Comparison of ENCODE assay signal across 28 cellular contexts in the genomic region with DNA sequence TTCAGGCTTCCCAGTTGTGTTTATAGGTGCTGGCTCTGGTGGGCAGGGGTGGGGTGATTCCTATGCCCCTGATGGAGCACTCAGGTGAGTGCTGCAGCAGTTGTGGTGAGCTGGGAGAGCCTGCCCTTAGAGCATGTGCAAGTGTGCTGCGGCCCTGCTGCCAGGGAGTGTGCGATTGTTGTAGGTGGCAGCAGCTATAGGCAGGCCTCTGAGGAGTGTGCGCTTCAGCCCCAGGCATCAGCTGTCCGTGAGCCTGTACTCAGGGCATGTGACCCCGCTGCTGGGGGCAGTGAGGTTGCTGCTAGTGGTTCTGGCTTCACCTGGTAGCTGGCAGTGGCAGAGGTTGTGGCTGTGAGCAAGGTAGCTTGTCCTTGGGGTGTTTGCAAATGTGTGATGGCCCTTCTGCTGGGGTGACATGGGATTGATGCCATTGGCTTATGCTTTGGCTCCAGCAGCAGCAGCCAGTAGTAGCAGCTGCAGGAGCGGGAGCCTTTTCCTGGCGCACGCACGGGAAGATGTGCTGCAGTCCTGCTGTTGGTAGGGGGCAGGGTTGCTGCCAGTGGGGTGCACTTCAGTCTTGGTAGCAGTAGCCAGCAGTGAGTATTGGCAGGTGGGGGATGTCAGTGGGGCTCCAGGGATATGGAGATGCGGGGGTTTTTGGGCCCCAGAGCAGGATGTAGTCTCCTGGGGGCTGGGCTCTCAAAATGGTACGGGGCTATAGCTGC. TPM values are rescaled to one million over a fixed set of nuclear protein-coding genes. Genes with fewer than 3 reads are reported as not detected.
A peak's percentile ranks its signal among the peaks of the same experiment; 100 is the strongest.
DNase-seq lines count a peak whose midpoint lies in the region; ATAC-seq, FAIRE-seq and TF ChIP-seq lines count a peak whose summit lies in the region.
"Had no signal": no experiment of that assay in that cellular context is flagged by ENCODE, and none has a peak within 500 bp of the region (broad histone marks: within the 10 kb centered on the region; RNA-seq: fewer than 3 reads in every experiment).

No MANE protein-coding gene starts in this region.

- H3K56ac ChIP-seq in IMR-90 (ENCODE audit: extremely low read depth, insufficient read depth, low read length) (no peak overlapping the region), H1 (replicated peaks; ENCODE audit: insufficient read length, low read depth, low read length) (no peak overlapping the region)

- no peak overlapping the region for H3K27ac ChIP-seq in IMR-90 (ENCODE audit: insufficient read depth, low read length)
- no peak overlapping the region for H3K27ac ChIP-seq in H1 (ENCODE audit: low read depth, low read length)
- H3K27ac ChIP-seq in upper lobe of right lung: no peak overlapping the region
- H3K27ac ChIP-seq in adrenal gland: no peak overlapping the region
- H3K27ac ChIP-seq: A549; BLaER1 treated with 17β-estradiol and CSF1 and Interleukin-3, amounts not matched to agents 10 nM and 100 nM; HL-60; PC-9; SJSA1 had no signal

- H3K18ac ChIP-seq in IMR-90 (ENCODE audit: low read depth, low read length) (no peak overlapping the region), H1 (ENCODE audit: extremely low read depth, low read length) (peak overlapping the region; percentile 78)

- no peak overlapping the region for H2BK120ac ChIP-seq in IMR-90 (ENCODE audit: low read depth, low read length)
- H2BK120ac ChIP-seq in H1 (replicated peaks; ENCODE audit: low read depth, low read length): no peak overlapping the region

- no peak overlapping the region for H3K14ac ChIP-seq in IMR-90 (replicated peaks; ENCODE audit: low read depth, low read length)
- no peak overlapping the region for H3K14ac ChIP-seq in H1 (ENCODE audit: insufficient read length)

- H4K20me1 ChIP-seq in IMR-90 (ENCODE audit: insufficient read depth, low read length): no peaks in the 10 kb centered on the region
- H4K20me1 ChIP-seq in H1 (replicated peaks in 1 of 2; ENCODE audit: control insufficient read depth in 1 of 2, insufficient read depth in 2 of 2, low read length in 2 of 2): no peaks in the 10 kb centered on the region
- H4K20me1 ChIP-seq: BLaER1 treated with 17β-estradiol and CSF1 and Interleukin-3, amounts not matched to agents 10 nM and 100 nM had no signal

- TF ChIP-seq POLR2A in IMR-90 (IDR thresholded peaks at IDR 0.05; ENCODE audit: low read depth, low read length): no peak
- TF ChIP-seq POLR2A in H1 (IDR thresholded peaks at IDR 0.05; ENCODE audit: control extremely low read depth in 1 of 2, low read depth in 2 of 2, low read length in 2 of 2): no peak
- no peak for TF ChIP-seq POLR2A in adrenal gland (IDR thresholded peaks at IDR 0.05)

- H2BK5ac ChIP-seq in IMR-90 (ENCODE audit: low read depth, low read length, poor library complexity, severe bottlenecking) (no peak overlapping the region), H1 (ENCODE audit: low read depth, low read length) (no peak overlapping the region; the same call in 1 of the 2 replicates)

- H3K9ac ChIP-seq in IMR-90 (ENCODE audit: low read depth, low read length) (no peak overlapping the region), H1 (replicated peaks in 1 of 4; ENCODE audit: extremely low read depth in 1 of 4, low read depth in 3 of 4, low read length in 3 of 4) (no peak overlapping the region)
- H3K9ac ChIP-seq: BLaER1 treated with 17β-estradiol and CSF1 and Interleukin-3, amounts not matched to agents 10 nM and 100 nM had no signal

- FAIRE-seq in H1 (lab: Jason Lieb, UNC): no peak
- FAIRE-seq: A549, GM18507 had no signal

- CTCF ChIA-PET in IMR-90 (lab: Yijun Ruan, JAX): no interaction called here
- CTCF ChIA-PET in H1 (lab: Charles Lee; ENCODE audit: partially characterized antibody): interaction anchor here (0.6 to 1.7 kb wide), 5 partner anchors 13 to 45 kb away, joined by 3 to 5 read pairs (median 3); no protein-coding TSS in a partner anchor

- H3K36me3 ChIP-seq in IMR-90 (ENCODE audit: control insufficient read depth, insufficient read depth, low read length) (no peaks in the 10 kb centered on the region), H1 (ENCODE audit: control insufficient read depth in 2 of 4, insufficient read depth in 4 of 4, low read length in 3 of 4) (no peaks in the 10 kb centered on the region), upper lobe of right lung (no peaks in the 10 kb centered on the region), adrenal gland (replicated peaks in 1 of 2) (no peaks in the 10 kb centered on the region)
- H3K36me3 ChIP-seq: BLaER1 treated with 17β-estradiol and CSF1 and Interleukin-3, amounts not matched to agents 10 nM and 100 nM; SJSA1 had no signal

- no peaks in the 10 kb centered on the region for H3K79me2 ChIP-seq in H1 (ENCODE audit: control insufficient read depth in 1 of 2, insufficient read depth in 2 of 2, low read length in 2 of 2)

- no peaks in the 10 kb centered on the region for H3K4me1 ChIP-seq in IMR-90 (ENCODE audit: control insufficient read depth, insufficient read depth, low read length)
- H3K4me1 ChIP-seq in H1 (replicated peaks in 1 of 4; ENCODE audit: control insufficient read depth in 3 of 4, insufficient read depth in 4 of 4, low read length in 3 of 4): peaks cover 0 to 9% (median 4%) of the 10 kb centered on the region in 4 experiments; a peak in 3 of 7 replicates
- H3K4me1 ChIP-seq in upper lobe of right lung: no peaks in the 10 kb centered on the region
- H3K4me1 ChIP-seq in adrenal gland (replicated peaks in 1 of 2): no peaks in the 10 kb centered on the region
- H3K4me1 ChIP-seq: A549; BLaER1 treated with 17β-estradiol and CSF1 and Interleukin-3, amounts not matched to agents 10 nM and 100 nM; SJSA1 had no signal

- peak overlapping the region; percentile 65 for H2AK9ac ChIP-seq in IMR-90 (replicated peaks; ENCODE audit: low read depth, low read length, poor library complexity)

- H3K23ac ChIP-seq in IMR-90 (ENCODE audit: low read depth, low read length): no peak overlapping the region
- H3K23ac ChIP-seq in H1 (ENCODE audit: insufficient read length): no peak overlapping the region

- H3K4me2 ChIP-seq in IMR-90 (ENCODE audit: low read depth, low read length) (no peak overlapping the region), H1 (ENCODE audit: insufficient read depth in 1 of 2, low read depth in 2 of 2, low read length in 2 of 2) (peak overlapping the region in 1 of 2 experiments; percentile 31; a peak in 3 of 4 replicates)
- H3K4me2 ChIP-seq: A549; BLaER1 treated with 17β-estradiol and CSF1 and Interleukin-3, amounts not matched to agents 10 nM and 100 nM; PC-9 had no signal

- H4K5ac ChIP-seq in IMR-90 (ENCODE audit: low read depth, low read length) (no peak overlapping the region), H1 (ENCODE audit: insufficient read length, low read depth, low read length) (no peak overlapping the region)

- DNase-seq in IMR-90 (no peak), H1 (ENCODE audit: low read depth in 1 of 2, low spot score in 2 of 2) (peak; percentile 31 to 55), iPS-NIHi7 (ENCODE audit: extremely low spot score) (peak; percentile 49), upper lobe of right lung (no peak), adrenal gland (no peak), NCI-H2029 (lab: John Stamatoyannopoulos, UW) (no peak)
- DNase-seq: AML-193; CD4-positive, alpha-beta memory T cell; COR-L47; DMS53; HCEC 1CT; NCI-H1092; NCI-H1417 treated with DMSO at 0.1 percent for 48 hours; NCI-H187; NCI-H446; NCI-H524 treated with DMSO at 0.1 percent for 48 hours; NCI-H774; PC-9; Right ventricle myocardium superior had no signal

- H2BK20ac ChIP-seq in IMR-90 (ENCODE audit: low read depth, low read length): no peak overlapping the region
- 0 out of 2 replicates have a peak overlapping the region, but pooled peaks have one; percentile 55 for H2BK20ac ChIP-seq in H1 (ENCODE audit: low read length)

- no TSS peak for BruUV-seq in IMR-90 (replicated peaks; lab: Mats Ljungman, UMichigan)

- no peak for TF ChIP-seq RAD21 in IMR-90 (IDR thresholded peaks at IDR 0.05; ENCODE audit: low read length)
- peak; percentile 16 to 40; a peak in 3 of 4 replicates for TF ChIP-seq RAD21 in H1 (IDR thresholded peaks at IDR 0.05 in 1 of 2, conservative IDR thresholded peaks at IDR 0.05 in 1 of 2; ENCODE audit: low read depth in 2 of 2, low read length in 2 of 2)

- H2AK5ac ChIP-seq in IMR-90 (ENCODE audit: low read depth, low read length): no peak overlapping the region
- 0 out of 2 replicates have a peak overlapping the region, but pooled peaks have one; percentile 47 for H2AK5ac ChIP-seq in H1 (ENCODE audit: low read depth, low read length)

- H3K4me3 ChIP-seq in IMR-90 (ENCODE audit: insufficient read depth, low read depth, low read length) (no peak overlapping the region), H1 (ENCODE audit: extremely low read depth in 1 of 4, insufficient read depth in 2 of 4, low read depth in 3 of 4, low read length in 4 of 4) (peak overlapping the region in 1 of 4 experiments; percentile 12; a peak in 1 of 8 replicates), upper lobe of right lung (no peak overlapping the region), adrenal gland (no peak overlapping the region)
- H3K4me3 ChIP-seq: A549; BLaER1 treated with 17β-estradiol and CSF1 and Interleukin-3, amounts not matched to agents 10 nM and 100 nM; PC-9; SJSA1 had no signal

- H4K91ac ChIP-seq in IMR-90 (ENCODE audit: insufficient read depth, low read depth, low read length): no peak overlapping the region
- H4K91ac ChIP-seq in H1 (replicated peaks; ENCODE audit: insufficient read length, low read length): peak overlapping the region; percentile 5

- no peaks in the 10 kb centered on the region for H3K9me3 ChIP-seq in IMR-90 (ENCODE audit: control insufficient read depth, insufficient read depth, low read length)
- no peaks in the 10 kb centered on the region for H3K9me3 ChIP-seq in H1 (ENCODE audit: insufficient read depth in 2 of 2, low read depth in 1 of 2, low read length in 1 of 2)
- H3K9me3 ChIP-seq in upper lobe of right lung: no peaks in the 10 kb centered on the region
- H3K9me3 ChIP-seq in adrenal gland (replicated peaks in 1 of 3): no peaks in the 10 kb centered on the region
- H3K9me3 ChIP-seq: A549; BLaER1 treated with 17β-estradiol and CSF1 and Interleukin-3, amounts not matched to agents 10 nM and 100 nM; SJSA1 had no signal

- H3K9me1 ChIP-seq in IMR-90 (ENCODE audit: insufficient read depth, low read length): no peaks in the 10 kb centered on the region

- H3K4ac ChIP-seq in IMR-90 (ENCODE audit: low read depth, low read length): no peak overlapping the region
- H3K4ac ChIP-seq in H1 (replicated peaks; ENCODE audit: insufficient read length, low read depth, low read length): peak overlapping the region; percentile 46

- ATAC-seq in IMR-90 (ENCODE audit: low read depth) (no peak), upper lobe of right lung (peak; percentile 26), HG03139 (IDR thresholded peaks at IDR 0.05; ENCODE audit: unreplicated experiment) (no peak)
- ATAC-seq: A549 had no signal

- H4K8ac ChIP-seq in IMR-90 (ENCODE audit: low read depth in 2 of 2, low read length in 2 of 2) (no peak overlapping the region), H1 (ENCODE audit: extremely low read depth, insufficient read depth, low read length) (peak overlapping the region; percentile 36; the same call in 1 of the 2 replicates)

- H3K79me1 ChIP-seq in IMR-90 (ENCODE audit: low read depth in 1 of 2, low read length in 2 of 2): no peaks in the 10 kb centered on the region
- no peaks in the 10 kb centered on the region for H3K79me1 ChIP-seq in H1 (ENCODE audit: low read depth, low read length)

- TF ChIP-seq EP300 in H1 (IDR thresholded peaks at IDR 0.05; ENCODE audit: borderline replicate concordance in 1 of 2, low read depth in 2 of 2, low read length in 2 of 2): no peak

- WGBS in IMR-90 (ENCODE audit: extremely low coverage in 2 of 2, insufficient read length in 1 of 2), 2 experiments: 20% methylated on average over 1 of the region's 11 CpGs; no CpG with 5 or more reads in 1 of the 2 experiments
- WGBS in H1 (ENCODE audit: extremely low coverage in 1 of 2, insufficient coverage in 1 of 2, insufficient read length in 1 of 2, insufficient replicate concordance in 2 of 2, low coverage in 1 of 2, low lambda C conversion rate in 2 of 2, missing lambda C conversion rate in 1 of 2), 2 experiments: 56% methylated on average over 11 of the region's 11 CpGs; no CpG with 5 or more reads in 1 of the 2 experiments
- 44 to 92% (median 79%) methylated on average over 1 to 11 of the region's 11 CpGs for WGBS in adrenal gland, 4 donors

- dilution Hi-C loops in IMR-90 (cut with HindIII; ENCODE audit: low sequenced_read_pairs, unreplicated experiment): no loop called here

- in situ Hi-C loops in IMR-90 (cut with MboI; ENCODE audit: low sequenced_read_pairs): no loop called here

- no peak for TF ChIP-seq CTCF in IMR-90 (conservative IDR thresholded peaks at IDR 0.05; ENCODE audit: low read depth, low read length)
- peak; percentile 35 to 68 (median 43) for TF ChIP-seq CTCF in H1 (IDR thresholded peaks at IDR 0.05; ENCODE audit: control extremely low read depth in 1 of 3, insufficient read depth in 1 of 3, low read depth in 1 of 3, low read length in 3 of 3)
- no peak for TF ChIP-seq CTCF in upper lobe of right lung (IDR thresholded peaks at IDR 0.05)
- TF ChIP-seq CTCF in adrenal gland (IDR thresholded peaks at IDR 0.05): no peak

- peak overlapping the region; percentile 58 for H2AFZ ChIP-seq in IMR-90 (replicated peaks; ENCODE audit: low read length, poor library complexity)
- H2AFZ ChIP-seq in H1 (ENCODE audit: low read length): peak overlapping the region; percentile 99
- H2AFZ ChIP-seq: PC-9 had no signal

- POLR2A ChIA-PET in IMR-90 (lab: Charles Lee; ENCODE audit: unreplicated experiment) (no interaction called here), H1 (lab: Charles Lee; ENCODE audit: partially characterized antibody) (interaction anchor here (1.0 kb wide), 1 partner anchor 137 kb away, joined by 3 read pairs; no protein-coding TSS in a partner anchor)

- 0 out of 2 replicates have a peak overlapping the region, but pooled peaks have one; percentile 1 for H2BK12ac ChIP-seq in H1 (ENCODE audit: low read depth, low read length)

- intact Hi-C loops in IMR-90 (cut with micrococcal nuclease): no loop called here
- intact Hi-C loops in upper lobe of right lung (cut with DNase I): no loop called here
- intact Hi-C loops in adrenal gland (cut with DNase I): no loop called here

- no peaks in the 10 kb centered on the region for H3K23me2 ChIP-seq in H1 (ENCODE audit: low read depth, low read length)

- H2BK15ac ChIP-seq in IMR-90 (ENCODE audit: low read depth, low read length) (no peak overlapping the region), H1 (ENCODE audit: low read length) (peak overlapping the region; percentile 5; the same call in 1 of the 2 replicates)

- H3K27me3 ChIP-seq in IMR-90 (ENCODE audit: control insufficient read depth, insufficient read depth, low read length) (no peaks in the 10 kb centered on the region), H1 (replicated peaks in 1 of 4; ENCODE audit: control insufficient read depth in 3 of 4, extremely low read depth in 1 of 4, insufficient read depth in 3 of 4, low read length in 3 of 4) (no peaks in the 10 kb centered on the region), upper lobe of right lung (peaks cover 3% of the 10 kb centered on the region), adrenal gland (peaks cover 17% of the 10 kb centered on the region)
- H3K27me3 ChIP-seq: BLaER1 treated with 17β-estradiol and CSF1 and Interleukin-3, amounts not matched to agents 10 nM and 100 nM had no signal

RNA-seq across cellular contexts. Expression of a gene that starts 37.7 kb away (rescaled TPM):
- total RNA-seq in IMR-90 (2012; rRNA removed) (not detected in 2 replicates), upper lobe of right lung (not detected), adrenal gland (not detected)
- polyA plus RNA-seq in IMR-90 (2012; rRNA removed) (not detected in 2 replicates), H1 (2011; rRNA removed) (0.26 TPM in 1 of 2 replicates, not detected in the other), adrenal gland (under 1 TPM in 1 of 3 donors, not detected in 2; 0.07 TPM)
- not detected in 2 replicates for polyA plus RNA-seq in IMR-90 (2012; cell fraction: cytosol; rRNA removed)
- not detected in 2 replicates for polyA plus RNA-seq in IMR-90 (2012; cell fraction: nucleus; rRNA removed; ENCODE audit: low replicate concordance)
- 0.11 and 0.44 TPM in 2 replicates for total RNA-seq in H1 (2021; fragmentation: NEBNext Ultra II Directional; extraction: Animal tissue kit (Norgen Biotek cat#: 25700))
- polyA plus RNA-seq in H1 (2011; cell fraction: cytosol; rRNA removed): 0.06 TPM
- polyA plus RNA-seq in H1 (2011; cell fraction: nucleus; rRNA removed): not detected
- 0.08 to 0.50 TPM (median 0.27 TPM) in 3 of 4 replicates, not detected in the other for polyA plus RNA-seq in H1 (2012, experiment 1 of 2)
- 0.04 TPM for polyA plus RNA-seq in H1 (2012, experiment 2 of 2)
- 0.22 TPM for polyA plus RNA-seq in H1 (2013, experiment 1 of 2)
- 0.31 TPM for polyA plus RNA-seq in H1 (2013, experiment 2 of 2)
- polyA minus RNA-seq in H1 (2011; rRNA and poly(A)+ RNA removed): not detected in 2 replicates
- polyA minus RNA-seq in H1 (2011; cell fraction: cytosol; rRNA and poly(A)+ RNA removed): not detected
- 1.2 TPM for polyA minus RNA-seq in H1 (2011; cell fraction: nucleus; rRNA and poly(A)+ RNA removed)
- total RNA-seq: CD4-positive, alpha-beta memory T cell; Daoy; G401; PC-9; Right ventricle myocardium superior; RPMI7951; SJSA1 had no signal
- polyA plus RNA-seq: A549; CD4-positive, alpha-beta memory T cell had no signal

Comparison
In these comparisons a context has a peak if more than half of its experiments do, and no peak if none do; other contexts are left out.
1. DNase-seq: peak in H1 (2 of 2) and iPS-NIHi7 (single experiment); none in IMR-90 (single experiment), upper lobe of right lung (single experiment), adrenal gland (0 of 7) and NCI-H2029 (single experiment).
2. CTCF ChIP-seq: peak in H1 (3 of 3); none in IMR-90 (single experiment), upper lobe of right lung (single experiment) and adrenal gland (0 of 6).